ENCODE assay signal across 9 cellular contexts in the genomic region with DNA sequence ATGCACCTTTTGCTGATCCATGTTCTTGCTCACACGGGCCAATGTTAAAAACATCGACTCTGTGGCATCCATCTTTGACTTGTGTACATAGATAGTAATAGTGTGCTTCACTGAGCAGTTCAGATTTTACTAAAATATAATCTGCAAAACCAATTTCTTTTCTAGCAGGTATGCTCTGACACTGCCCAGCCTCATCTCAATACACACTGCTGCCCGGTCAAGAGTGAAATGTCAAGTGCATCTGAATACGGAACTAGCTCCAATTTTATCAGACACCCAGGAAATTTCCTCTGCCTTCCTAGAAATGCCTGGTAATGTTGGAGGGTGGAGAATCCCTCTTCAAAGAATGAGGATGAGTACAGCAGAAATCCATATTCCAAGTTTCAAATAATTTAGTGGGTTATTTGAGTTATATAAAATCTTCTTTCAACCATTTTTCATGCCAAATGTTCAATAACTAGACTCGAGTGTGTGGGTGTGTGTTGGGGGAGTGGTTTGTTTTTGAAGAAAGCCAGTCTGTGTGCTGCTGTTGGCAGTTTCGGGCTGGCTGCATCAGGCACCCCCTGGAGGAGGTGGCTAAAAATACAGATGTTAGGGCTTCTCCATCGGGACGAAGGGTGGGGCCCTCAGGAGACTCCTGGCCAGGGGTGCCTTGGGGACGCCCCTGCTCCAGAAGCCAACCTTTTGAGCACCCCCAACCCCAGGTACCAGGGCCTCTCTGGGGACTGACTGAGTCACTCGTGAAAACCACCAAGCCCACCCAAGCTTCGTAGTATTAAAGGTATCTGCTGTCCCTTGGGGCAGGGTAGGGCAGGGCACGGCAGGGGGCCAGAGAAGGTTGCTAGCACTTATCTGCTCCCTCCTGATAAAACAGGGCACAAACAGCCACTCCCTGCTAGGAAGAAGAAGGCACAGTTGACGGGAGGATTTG. TPM values are rescaled to one million over a fixed set of nuclear protein-coding genes. Genes with fewer than 3 reads are reported as not detected.
DNase-seq lines count a peak whose midpoint lies in the region; ATAC-seq and TF ChIP-seq lines count a peak whose summit lies in the region.
"Had no signal": no experiment of that assay in that cellular context is flagged by ENCODE, and none has a peak within 500 bp of the region (broad histone marks: within the 10 kb centered on the region; RNA-seq: fewer than 3 reads in every experiment).

No MANE protein-coding gene starts in this region.

- no peak overlapping the region for H3K27ac ChIP-seq in lower lobe of right lung
- H3K27ac ChIP-seq: SK-N-MC had no signal

- DNase-seq in GM12864 (ENCODE audit: low read depth) (no peak), M059J (ENCODE audit: low read depth) (peak; percentile 15), choroid plexus epithelial cell (ENCODE audit: low read depth) (peak; percentile 72), lower lobe of right lung (peak; percentile 59), NCI-H2196 (lab: John Stamatoyannopoulos, UW; ENCODE audit: unreplicated experiment) (no peak), NOMO-1 treated with dmso at 0.1 percent for 144 hours (lab: John Stamatoyannopoulos, UW; ENCODE audit: unreplicated experiment) (no peak)

- ATAC-seq in lower lobe of right lung (peak; percentile 65 to 69), HG02938 (IDR thresholded peaks at IDR 0.05; ENCODE audit: unreplicated experiment) (no peak), GM18858 (IDR thresholded peaks at IDR 0.05; ENCODE audit: unreplicated experiment) (no peak)

- no peaks in the 10 kb centered on the region for H3K27me3 ChIP-seq in lower lobe of right lung (ENCODE audit: low read depth)

- TF ChIP-seq CTCF in GM12864 (IDR thresholded peaks at IDR 0.05; ENCODE audit: low read depth, low read length, missing control alignments) (peak; percentile 37), choroid plexus epithelial cell (conservative IDR thresholded peaks at IDR 0.05; ENCODE audit: low read depth, low read length) (peak; percentile 73), lower lobe of right lung (IDR thresholded peaks at IDR 0.05) (peak; percentile 35)

- H3K4me1 ChIP-seq in lower lobe of right lung: peaks cover 67% of the 10 kb centered on the region

- H3K9me3 ChIP-seq in lower lobe of right lung: no peaks in the 10 kb centered on the region

- no peaks in the 10 kb centered on the region for H3K36me3 ChIP-seq in lower lobe of right lung

- H3K4me3 ChIP-seq in GM12864 (ENCODE audit: low read depth, low read length): no peak overlapping the region
- H3K4me3 ChIP-seq in choroid plexus epithelial cell (ENCODE audit: low read depth, low read length): no peak overlapping the region
- no peak overlapping the region for H3K4me3 ChIP-seq in lower lobe of right lung
- H3K4me3 ChIP-seq: SK-N-MC had no signal

- intact Hi-C loops in lower lobe of right lung (cut with DNase I): no loop called here

RNA-seq across cellular contexts. Expression of gene CTBP2, which starts 15.4 kb away (rescaled TPM):
- 41.3 and 55.5 TPM in 2 replicates for total RNA-seq in M059J (2014; rRNA removed; shearing (Covaris generic))
- 73.0 TPM for total RNA-seq in lower lobe of right lung

Comparison
In these comparisons a context has a peak if more than half of its experiments do, and no peak if none do; other contexts are left out.
1. DNase-seq: peak in M059J (single experiment), choroid plexus epithelial cell (single experiment) and lower lobe of right lung (single experiment); none in GM12864 (single experiment), NCI-H2196 (single experiment) and NOMO-1 treated with dmso at 0.1 percent for 144 hours (single experiment).
2. ATAC-seq: peak in lower lobe of right lung (2 of 2); none in HG02938 (single experiment) and GM18858 (single experiment).
3. Peak in every context shown above with its lines, with median percentiles within 50 percentile points of each other: CTCF ChIP-seq.